1 cellular context compared by ENCODE assay signal in genomic region chr6:153130515-153131036, GRCh38.
A peak's percentile ranks its signal among the peaks of the same experiment; 100 is the strongest.
TF ChIP-seq lines count a peak whose summit lies in the region.

No MANE protein-coding gene starts in this region.

TF ChIP-seq in HepG2, 621 proteins besides CTCF, POLR2A, EP300 and RAD21 (continued from another document):
- TF ChIP-seq ZBTB40 (IDR thresholded peaks at IDR 0.05) (no peak), ZBTB40 (CRISPR knock-in tag; IDR thresholded peaks at IDR 0.05) (0 out of 2 replicates have a peak, but pooled peaks have one; percentile 32), USF2 (IDR thresholded peaks at IDR 0.05; ENCODE audit: low read depth, low read length) (no peak), USF2 (CRISPR knock-in tag; IDR thresholded peaks at IDR 0.05; ENCODE audit: borderline replicate concordance) (no peak), HNF4A (CRISPR knock-in tag; IDR thresholded peaks at IDR 0.05) (no peak), ZNF777 (CRISPR knock-in tag; IDR thresholded peaks at IDR 0.05) (peak; percentile 43; the same call in 1 of the 2 replicates), NFE2 (CRISPR knock-in tag; IDR thresholded peaks at IDR 0.05) (no peak), ZMYM4 (CRISPR knock-in tag; IDR thresholded peaks at IDR 0.05) (peak; percentile 33; the same call in 1 of the 2 replicates), ZBTB10 (CRISPR knock-in tag; IDR thresholded peaks at IDR 0.05; ENCODE audit: borderline replicate concordance) (no peak), SRY (CRISPR knock-in tag; IDR thresholded peaks at IDR 0.05) (0 out of 2 replicates have a peak, but pooled peaks have one; percentile 39), PCBP1 (IDR thresholded peaks at IDR 0.05; ENCODE audit: borderline replicate concordance, low read depth, low read length) (no peak)
